27 cellular contexts compared by ENCODE assay signal in genomic region chr17:48527742-48528028, GRCh38. TPM values are rescaled to one million over a fixed set of nuclear protein-coding genes. Genes with fewer than 3 reads are reported as not detected.
DNase-seq lines count a peak whose midpoint lies in the region; ATAC-seq and TF ChIP-seq lines count a peak whose summit lies in the region.
"Had no signal": no experiment of that assay in that cellular context is flagged by ENCODE, and none has a peak within 500 bp of the region (broad histone marks: within the 10 kb centered on the region; RNA-seq: fewer than 3 reads in every experiment).

No MANE protein-coding gene starts in this region.

- peaks cover 9% of the 10 kb centered on the region for H3K4me1 ChIP-seq in CD8-positive, alpha-beta T cell (ENCODE audit: insufficient read depth, low read length)
- H3K4me1 ChIP-seq in IMR-90 (ENCODE audit: control insufficient read depth, insufficient read depth, low read length) (peaks cover 6% of the 10 kb centered on the region), iPS-18a (ENCODE audit: control insufficient read depth, low read depth, low read length) (peaks cover 31% of the 10 kb centered on the region)
- H3K4me1 ChIP-seq: uterus had no signal

- intact Hi-C loops in CD8-positive, alpha-beta T cell (cut with DNase I, micrococcal nuclease) = no loop called here
- intact Hi-C loops in IMR-90 (cut with micrococcal nuclease) = no loop called here

- H3K27ac ChIP-seq in CD8-positive, alpha-beta T cell (ENCODE audit: low read depth, low read length) = no peak overlapping the region
- no peak overlapping the region for H3K27ac ChIP-seq in IMR-90 (ENCODE audit: insufficient read depth, low read length)
- H3K27ac ChIP-seq in iPS-18a (ENCODE audit: low read length) = no peak overlapping the region
- H3K27ac ChIP-seq: brain microvascular endothelial cell, KMS-11, suprapubic skin, uterus had no signal

- 100% methylated on average over 1 of the region's 13 CpGs; no CpG with 5 or more reads in 1 of the 2 experiments for WGBS in IMR-90 (ENCODE audit: extremely low coverage in 2 of 2, insufficient read length in 1 of 2), 2 experiments

- no peak overlapping the region for H2BK15ac ChIP-seq in IMR-90 (ENCODE audit: low read depth, low read length)

- in situ Hi-C loops in IMR-90 (cut with MboI; ENCODE audit: low sequenced_read_pairs) = no loop called here

- peak overlapping the region; percentile 50 for H3K4me3 Mint-ChIP-seq in CD8-positive, alpha-beta T cell
- peak overlapping the region; percentile 93 for H3K4me3 Mint-ChIP-seq in nephron progenitor cell
- H3K4me3 Mint-ChIP-seq: stimulated activated effector memory CD8-positive, alpha-beta T cell treated with anti-CD3 and anti-CD28 coated beads, Interleukin-12 subunit alpha, Interleukin-12 subunit beta, amount 100 ng/mL, for 72 hours had no signal

- H3K23ac ChIP-seq in IMR-90 (ENCODE audit: low read depth, low read length) = no peak overlapping the region

- dilution Hi-C loops in IMR-90 (cut with HindIII; ENCODE audit: low sequenced_read_pairs, unreplicated experiment) = no loop called here

- no peaks in the 10 kb centered on the region for H3K79me1 ChIP-seq in IMR-90 (ENCODE audit: low read depth in 1 of 2, low read length in 2 of 2)

- no peak overlapping the region for H3K18ac ChIP-seq in IMR-90 (ENCODE audit: low read depth, low read length)

- H2AK9ac ChIP-seq in IMR-90 (replicated peaks; ENCODE audit: low read depth, low read length, poor library complexity) = no peak overlapping the region

- H2AK5ac ChIP-seq in IMR-90 (ENCODE audit: low read depth, low read length) = 0 out of 2 replicates have a peak overlapping the region, but pooled peaks have one; percentile 37

- no peak overlapping the region for H4K8ac ChIP-seq in IMR-90 (ENCODE audit: low read depth in 2 of 2, low read length in 2 of 2)

- TF ChIP-seq CTCF in CD8-positive, alpha-beta T cell (IDR thresholded peaks at IDR 0.05) = no peak
- TF ChIP-seq CTCF in IMR-90 (conservative IDR thresholded peaks at IDR 0.05; ENCODE audit: low read depth, low read length) = no peak
- no peak for TF ChIP-seq CTCF in nephron progenitor cell (IDR thresholded peaks at IDR 0.05)

- H4K20me1 ChIP-seq in IMR-90 (ENCODE audit: insufficient read depth, low read length) = no peaks in the 10 kb centered on the region

- CTCF ChIA-PET in CD8-positive, alpha-beta T cell (lab: Charles Lee) = no interaction called here
- CTCF ChIA-PET in IMR-90 (lab: Yijun Ruan, JAX) = interaction anchor here (0.6 kb wide), 1 partner anchor 170 kb away, joined by 4 read pairs; no protein-coding TSS in a partner anchor

- no peak for DNase-seq in CD8-positive, alpha-beta T cell
- DNase-seq in IMR-90 = no peak
- peak; percentile 54 for DNase-seq in nephron progenitor cell
- no peak for DNase-seq in stimulated activated CD4-positive, alpha-beta T cell treated with anti-CD3 and anti-CD28 coated beads, Interleukin-15, amount 100 ng/mL, for 24 hours
- DNase-seq in T-helper 2 cell = no peak
- DNase-seq in NCI-H2029 (lab: John Stamatoyannopoulos, UW) = no peak
- DNase-seq: activated CD4-positive, alpha-beta T cell treated with anti-CD3 and anti-CD28 coated beads, Interleukin-2, amount 50 U/mL, for 48 hours; activated CD4-positive, CD25-positive, alpha-beta regulatory T cell; activated CD8-positive, alpha-beta memory T cell treated with anti-CD3 and anti-CD28 coated beads, Interleukin-2, amount 50 U/mL, for 4 hours; brain microvascular endothelial cell; head of caudate nucleus; islet precursor cell; NCI-H1436; NCI-H2107; NCI-H446; stimulated activated CD4-positive, alpha-beta T cell treated with anti-CD3 and anti-CD28 coated beads, Interleukin-2, amount 100 ng/mL, for 48 hours; uterus had no signal

- no peak overlapping the region for H3K4me2 ChIP-seq in IMR-90 (ENCODE audit: low read depth, low read length)
- H3K4me2 ChIP-seq: KMS-11 had no signal

- H3K9me3 Mint-ChIP-seq in CD8-positive, alpha-beta T cell = no peaks in the 10 kb centered on the region
- no peaks in the 10 kb centered on the region for H3K9me3 Mint-ChIP-seq in nephron progenitor cell
- H3K9me3 Mint-ChIP-seq: stimulated activated effector memory CD8-positive, alpha-beta T cell treated with anti-CD3 and anti-CD28 coated beads, Interleukin-12 subunit alpha, Interleukin-12 subunit beta, amount 100 ng/mL, for 72 hours had no signal

- H4K5ac ChIP-seq in IMR-90 (ENCODE audit: low read depth, low read length) = no peak overlapping the region

- BruUV-seq in IMR-90 (replicated peaks; lab: Mats Ljungman, UMichigan) = no TSS peak

- H3K4me3 ChIP-seq in CD8-positive, alpha-beta T cell (ENCODE audit: low read depth, low read length) = no peak overlapping the region
- H3K4me3 ChIP-seq in IMR-90 (ENCODE audit: insufficient read depth, low read depth, low read length) (no peak overlapping the region), iPS-18a (ENCODE audit: low read length) (peak overlapping the region; percentile 30)
- H3K4me3 ChIP-seq: uterus had no signal

- H3K4ac ChIP-seq in IMR-90 (ENCODE audit: low read depth, low read length) = no peak overlapping the region

- ATAC-seq in CD8-positive, alpha-beta T cell = no peak
- ATAC-seq in IMR-90 (ENCODE audit: low read depth) (no peak), HG02642 (IDR thresholded peaks at IDR 0.05; ENCODE audit: poor library complexity, unreplicated experiment) (no peak)
- ATAC-seq: stimulated activated effector memory CD8-positive, alpha-beta T cell treated with anti-CD3 and anti-CD28 coated beads, Interleukin-12 subunit alpha, Interleukin-12 subunit beta, amount 100 ng/mL, for 72 hours had no signal

- H2BK5ac ChIP-seq in IMR-90 (ENCODE audit: low read depth, low read length, poor library complexity, severe bottlenecking) = no peak overlapping the region

- POLR2A ChIA-PET in CD8-positive, alpha-beta T cell (lab: Charles Lee) = no interaction called here
- POLR2A ChIA-PET in IMR-90 (lab: Charles Lee; ENCODE audit: unreplicated experiment) = no interaction called here

- TF ChIP-seq POLR2A in IMR-90 (IDR thresholded peaks at IDR 0.05; ENCODE audit: low read depth, low read length) = no peak

- no peaks in the 10 kb centered on the region for H3K9me1 ChIP-seq in IMR-90 (ENCODE audit: insufficient read depth, low read length)

- no peaks in the 10 kb centered on the region for H3K36me3 ChIP-seq in CD8-positive, alpha-beta T cell (ENCODE audit: insufficient read depth, low read length)
- H3K36me3 ChIP-seq in IMR-90 (ENCODE audit: control insufficient read depth, insufficient read depth, low read length) (no peaks in the 10 kb centered on the region), iPS-18a (ENCODE audit: control insufficient read depth, low read depth, low read length) (no peaks in the 10 kb centered on the region)
- H3K36me3 ChIP-seq: brain microvascular endothelial cell, suprapubic skin, uterus had no signal

- no peak overlapping the region for H4K91ac ChIP-seq in IMR-90 (ENCODE audit: insufficient read depth, low read depth, low read length)

- peaks cover 33% of the 10 kb centered on the region for H3K27me3 Mint-ChIP-seq in CD8-positive, alpha-beta T cell (ENCODE audit: low read depth)
- peaks cover 5% of the 10 kb centered on the region for H3K27me3 Mint-ChIP-seq in nephron progenitor cell (ENCODE audit: low read depth, poor library complexity)

- H2BK20ac ChIP-seq in IMR-90 (ENCODE audit: low read depth, low read length) = no peak overlapping the region

- H3K14ac ChIP-seq in IMR-90 (replicated peaks; ENCODE audit: low read depth, low read length) = no peak overlapping the region

- H3K9ac ChIP-seq in IMR-90 (ENCODE audit: low read depth, low read length) (no peak overlapping the region), iPS-18a (ENCODE audit: low read length) (no peak overlapping the region)
- H3K9ac ChIP-seq: KMS-11 had no signal

- H3K4me1 Mint-ChIP-seq in CD8-positive, alpha-beta T cell (ENCODE audit: low read depth) = peaks cover 12% of the 10 kb centered on the region
- peaks cover 91% of the 10 kb centered on the region for H3K4me1 Mint-ChIP-seq in nephron progenitor cell
- H3K4me1 Mint-ChIP-seq: CD14-positive monocyte; stimulated activated effector memory CD8-positive, alpha-beta T cell treated with anti-CD3 and anti-CD28 coated beads, Interleukin-12 subunit alpha, Interleukin-12 subunit beta, amount 100 ng/mL, for 72 hours had no signal

- H2BK120ac ChIP-seq in IMR-90 (ENCODE audit: low read depth, low read length) = no peak overlapping the region

- H3K56ac ChIP-seq in IMR-90 (ENCODE audit: extremely low read depth, insufficient read depth, low read length) = no peak overlapping the region

- H3K27me3 ChIP-seq in CD8-positive, alpha-beta T cell (ENCODE audit: insufficient read depth, low read length) = peaks cover 10% of the 10 kb centered on the region
- H3K27me3 ChIP-seq in IMR-90 (ENCODE audit: control insufficient read depth, insufficient read depth, low read length) (peaks cover 17% of the 10 kb centered on the region), iPS-18a (ENCODE audit: control insufficient read depth, insufficient read depth, low read length) (peaks cover 100% of the 10 kb centered on the region)
- H3K27me3 ChIP-seq: uterus had no signal

- TF ChIP-seq RAD21 in IMR-90 (IDR thresholded peaks at IDR 0.05; ENCODE audit: low read length) = no peak

- no peaks in the 10 kb centered on the region for H3K36me3 Mint-ChIP-seq in CD8-positive, alpha-beta T cell
- H3K36me3 Mint-ChIP-seq in nephron progenitor cell (ENCODE audit: low read depth) = no peaks in the 10 kb centered on the region
- H3K36me3 Mint-ChIP-seq: stimulated activated effector memory CD8-positive, alpha-beta T cell treated with anti-CD3 and anti-CD28 coated beads, Interleukin-12 subunit alpha, Interleukin-12 subunit beta, amount 100 ng/mL, for 72 hours had no signal

- no peak overlapping the region for H2AFZ ChIP-seq in IMR-90 (replicated peaks; ENCODE audit: low read length, poor library complexity)

- no peaks in the 10 kb centered on the region for H3K9me3 ChIP-seq in CD8-positive, alpha-beta T cell (ENCODE audit: low read length)
- H3K9me3 ChIP-seq in IMR-90 (ENCODE audit: control insufficient read depth, insufficient read depth, low read length) (no peaks in the 10 kb centered on the region), iPS-18a (ENCODE audit: control insufficient read depth, low read depth, low read length) (no peaks in the 10 kb centered on the region)
- H3K9me3 ChIP-seq: suprapubic skin, uterus had no signal

- H3K27ac Mint-ChIP-seq in CD8-positive, alpha-beta T cell = no peak overlapping the region
- H3K27ac Mint-ChIP-seq in nephron progenitor cell = peak overlapping the region; percentile 100
- H3K27ac Mint-ChIP-seq: CD14-positive monocyte; stimulated activated effector memory CD8-positive, alpha-beta T cell treated with anti-CD3 and anti-CD28 coated beads, Interleukin-12 subunit alpha, Interleukin-12 subunit beta, amount 100 ng/mL, for 72 hours had no signal

RNA-seq across cellular contexts. Expression of gene HOXB1, which starts 3.1 kb away (rescaled TPM):
- not detected for total RNA-seq in CD8-positive, alpha-beta T cell
- not detected in 2 replicates for total RNA-seq in IMR-90 (2012; rRNA removed)
- not detected in 2 replicates for polyA plus RNA-seq in IMR-90 (2012; rRNA removed)
- not detected in 2 replicates for polyA plus RNA-seq in IMR-90 (2012; cell fraction: cytosol; rRNA removed)
- polyA plus RNA-seq in IMR-90 (2012; cell fraction: nucleus; rRNA removed; ENCODE audit: low replicate concordance) = 0.05 TPM in 1 of 2 replicates, not detected in the other
- total RNA-seq: epithelial cell of proximal tubule, liver, mucosa of gallbladder, OCI-LY7, suprapubic skin, uterus had no signal
- polyA plus RNA-seq: CD14-positive monocyte, liver had no signal

RNA-seq across cellular contexts. Expression of gene HOXB2, which starts 17.2 kb away (rescaled TPM):
- total RNA-seq in CD8-positive, alpha-beta T cell = 10 to 100 TPM; 13.7 to 15.0 TPM
- 2.7 and 3.1 TPM in 2 replicates for total RNA-seq in IMR-90 (2012; rRNA removed)
- 29.9 and 33.8 TPM in 2 replicates for polyA plus RNA-seq in IMR-90 (2012; rRNA removed)
- polyA plus RNA-seq in IMR-90 (2012; cell fraction: cytosol; rRNA removed) = 31.5 and 50.7 TPM in 2 replicates
- polyA plus RNA-seq in IMR-90 (2012; cell fraction: nucleus; rRNA removed; ENCODE audit: low replicate concordance) = 69.3 and 123 TPM in 2 replicates
- total RNA-seq: OCI-LY7 had no signal

RNA-seq across cellular contexts. Expression of gene HOXB4, which starts 50.5 kb away (rescaled TPM):
- under 1 TPM; 0.57 to 0.64 TPM for total RNA-seq in CD8-positive, alpha-beta T cell
- 1.9 and 2.0 TPM in 2 replicates for total RNA-seq in IMR-90 (2012; rRNA removed)
- 7.8 and 8.5 TPM in 2 replicates for polyA plus RNA-seq in IMR-90 (2012; rRNA removed)
- polyA plus RNA-seq in IMR-90 (2012; cell fraction: cytosol; rRNA removed) = 2.2 and 4.1 TPM in 2 replicates
- 17.8 and 38.5 TPM in 2 replicates for polyA plus RNA-seq in IMR-90 (2012; cell fraction: nucleus; rRNA removed; ENCODE audit: low replicate concordance)
- polyA plus RNA-seq: CD14-positive monocyte had no signal
